Comparison of ENCODE assay signal across 11 cellular contexts in the genomic region with DNA sequence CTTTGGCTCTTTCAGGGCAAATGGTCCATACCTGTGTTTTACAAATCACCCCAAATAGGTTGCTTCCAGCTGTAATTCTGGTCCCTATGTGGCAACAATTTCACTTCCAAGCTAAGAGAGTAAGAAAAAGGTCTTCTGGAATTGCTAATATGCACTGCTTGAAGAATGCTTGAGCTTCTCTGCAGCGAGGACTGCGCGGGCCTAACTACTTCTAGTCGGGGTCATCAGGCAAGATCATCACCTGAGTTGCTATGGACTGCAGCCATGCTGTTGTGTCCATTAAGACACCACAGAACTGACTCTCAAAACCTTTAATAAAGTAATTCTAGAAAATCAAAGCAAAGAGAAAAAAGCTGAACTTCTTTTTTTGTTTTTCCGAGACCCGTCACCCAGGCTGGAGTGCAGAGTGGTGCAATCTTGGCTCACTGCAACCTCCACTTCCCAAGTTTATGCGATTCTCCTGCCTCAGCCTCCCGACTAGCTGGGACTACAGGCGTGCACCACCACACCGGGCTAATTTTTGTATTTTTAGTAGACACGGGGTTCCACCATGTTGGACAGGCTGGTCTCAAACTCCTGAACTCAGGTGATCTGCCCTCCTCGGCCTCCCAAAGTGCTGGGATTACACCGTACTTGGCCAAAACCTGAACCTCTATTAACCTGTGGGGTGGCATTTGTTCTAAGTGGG. TPM values are rescaled to one million over a fixed set of nuclear protein-coding genes. Genes with fewer than 3 reads are reported as not detected.
DNase-seq lines count a peak whose midpoint lies in the region; ATAC-seq and TF ChIP-seq lines count a peak whose summit lies in the region.
"Had no signal": no experiment of that assay in that cellular context is flagged by ENCODE, and none has a peak within 500 bp of the region (broad histone marks: within the 10 kb centered on the region; RNA-seq: fewer than 3 reads in every experiment).

No MANE protein-coding gene starts in this region.

- no peak for TF ChIP-seq EP300 in transverse colon (IDR thresholded peaks at IDR 0.05; ENCODE audit: low read depth)

- no peak for DNase-seq in activated naive CD4-positive, alpha-beta T cell treated with anti-CD3 and anti-CD28 coated beads for 36 hours
- DNase-seq in activated naive CD4-positive, alpha-beta T cell (lab: John Stamatoyannopoulos, UW): no peak
- DNase-seq in astrocyte of the spinal cord (ENCODE audit: low read depth, low spot score): no peak
- DNase-seq in memory B cell (ENCODE audit: low spot score in 2 of 2): no peak
- DNase-seq in transverse colon: no peak
- DNase-seq in NCI-H524 (lab: John Stamatoyannopoulos, UW): no peak
- DNase-seq: cortex of kidney; NCI-H774; stimulated activated CD4-positive, alpha-beta T cell treated with anti-CD3 and anti-CD28 coated beads, Interleukin-2, amount 100 ng/mL, for 48 hours had no signal

- TF ChIP-seq CTCF in astrocyte of the spinal cord (IDR thresholded peaks at IDR 0.05; ENCODE audit: low read depth, low read length): no peak
- no peak for TF ChIP-seq CTCF in transverse colon (IDR thresholded peaks at IDR 0.05)

- peaks cover 60% of the 10 kb centered on the region for H3K4me1 Mint-ChIP-seq in activated naive CD4-positive, alpha-beta T cell treated with anti-CD3 and anti-CD28 coated beads for 36 hours (ENCODE audit: low read depth)
- H3K4me1 Mint-ChIP-seq in memory B cell: peaks cover 42% of the 10 kb centered on the region

- H3K9me3 ChIP-seq in transverse colon: no peaks in the 10 kb centered on the region

- intact Hi-C loops in activated naive CD4-positive, alpha-beta T cell treated with anti-CD3 and anti-CD28 coated beads for 36 hours (cut with micrococcal nuclease): loop anchor here (10.0 kb wide), 1 partner anchor 806 kb away; a partner anchor contains a TSS
- intact Hi-C loops in transverse colon (cut with DNase I; ENCODE audit: low total_unique reads): no loop called here

- H3K36me3 ChIP-seq in transverse colon: no peaks in the 10 kb centered on the region

- in situ Hi-C loops in astrocyte of the spinal cord (cut with HindIII; ENCODE audit: low sequenced_read_pairs): no loop called here
- in situ Hi-C loops in transverse colon (cut with MboI; ENCODE audit: low pct_ligation_motif_present in 1 of 4, low pct_unique_long_range_greater_than_20kb in 1 of 4, low sequenced_read_pairs in 3 of 4): no loop called here

- no peaks in the 10 kb centered on the region for H3K9me3 Mint-ChIP-seq in activated naive CD4-positive, alpha-beta T cell treated with anti-CD3 and anti-CD28 coated beads for 36 hours
- no peaks in the 10 kb centered on the region for H3K9me3 Mint-ChIP-seq in memory B cell

- WGBS in transverse colon (ENCODE audit: low coverage in 1 of 2), 2 donors: 90 to 91% methylated on average over 5 to 13 of the region's 13 CpGs

- CTCF ChIA-PET in activated naive CD4-positive, alpha-beta T cell treated with anti-CD3 and anti-CD28 coated beads for 36 hours (lab: Charles Lee): interaction anchor here (0.6 to 5.6 kb wide), 5 partner anchors 15 to 616 kb away, joined by 3 to 33 read pairs (median 6); a partner anchor contains a TSS

- peak overlapping the region; percentile 93 to 99 (median 98) for H3K27ac ChIP-seq in transverse colon

- ATAC-seq in memory B cell (ENCODE audit: low read depth) (no peak), GM18870 (IDR thresholded peaks at IDR 0.05; ENCODE audit: unreplicated experiment) (no peak), HG03571 (IDR thresholded peaks at IDR 0.05; ENCODE audit: unreplicated experiment) (no peak)

- H3K27me3 ChIP-seq in transverse colon: no peaks in the 10 kb centered on the region

- peaks cover 32% of the 10 kb centered on the region for H3K36me3 Mint-ChIP-seq in activated naive CD4-positive, alpha-beta T cell treated with anti-CD3 and anti-CD28 coated beads for 36 hours (ENCODE audit: low read depth)
- H3K36me3 Mint-ChIP-seq in memory B cell: peaks cover 8% of the 10 kb centered on the region

- peak overlapping the region; percentile 79 for H3K4me3 ChIP-seq in astrocyte of the spinal cord (ENCODE audit: low read depth, low read length)
- peak overlapping the region in 3 of 4 donors; percentile 62 to 81 (median 80) for H3K4me3 ChIP-seq in transverse colon

- H3K4me1 ChIP-seq in transverse colon: peaks cover 24 to 72% (median 58%) of the 10 kb centered on the region in 4 donors

- no peaks in the 10 kb centered on the region for H3K27me3 Mint-ChIP-seq in activated naive CD4-positive, alpha-beta T cell treated with anti-CD3 and anti-CD28 coated beads for 36 hours (ENCODE audit: low read depth)
- H3K27me3 Mint-ChIP-seq in memory B cell: no peaks in the 10 kb centered on the region

- peak overlapping the region; percentile 93 for H3K27ac Mint-ChIP-seq in activated naive CD4-positive, alpha-beta T cell treated with anti-CD3 and anti-CD28 coated beads for 36 hours
- H3K27ac Mint-ChIP-seq in memory B cell: peak overlapping the region; percentile 99

- peak overlapping the region; percentile 91 for H3K4me3 Mint-ChIP-seq in activated naive CD4-positive, alpha-beta T cell treated with anti-CD3 and anti-CD28 coated beads for 36 hours
- no peak overlapping the region for H3K4me3 Mint-ChIP-seq in memory B cell

- no peak for TF ChIP-seq POLR2A in transverse colon (IDR thresholded peaks at IDR 0.05)

RNA-seq across cellular contexts. Expression of a gene that starts 2.2 kb away (rescaled TPM):
- total RNA-seq in activated naive CD4-positive, alpha-beta T cell treated with anti-CD3 and anti-CD28 coated beads for 36 hours: 10 to 100 TPM; 48.9 to 54.3 TPM
- 100 to 1,000 TPM in 3 of 4 donors, 10 to 100 TPM in 1; 34.6 to 189 (median 138) TPM for total RNA-seq in transverse colon

RNA-seq across cellular contexts. Expression of a gene that starts 7.2 kb away (rescaled TPM):
- 100 to 1,000 TPM in 1 of 2 experiments, 10 to 100 TPM in 1; 98.9 to 107 TPM for total RNA-seq in activated naive CD4-positive, alpha-beta T cell treated with anti-CD3 and anti-CD28 coated beads for 36 hours
- 10 to 100 TPM; 51.5 to 84.9 (median 77.6) TPM for total RNA-seq in transverse colon

RNA-seq across cellular contexts. Expression of a gene that starts 16.8 kb away (rescaled TPM):
- 100 to 1,000 TPM; 151 to 154 TPM for total RNA-seq in activated naive CD4-positive, alpha-beta T cell treated with anti-CD3 and anti-CD28 coated beads for 36 hours
- total RNA-seq in transverse colon: 10 to 100 TPM; 19.1 to 48.3 (median 32.9) TPM

RNA-seq across cellular contexts. Expression of a gene that starts 42.1 kb away (rescaled TPM):
- 1 to 10 TPM; 8.8 to 9.4 TPM for total RNA-seq in activated naive CD4-positive, alpha-beta T cell treated with anti-CD3 and anti-CD28 coated beads for 36 hours
- total RNA-seq in transverse colon: 10 to 100 TPM; 15.0 to 19.8 (median 18.9) TPM

RNA-seq across cellular contexts. Expression of a gene that starts 42.4 kb away (rescaled TPM):
- total RNA-seq in activated naive CD4-positive, alpha-beta T cell treated with anti-CD3 and anti-CD28 coated beads for 36 hours: under 1 TPM; 0.35 to 0.36 TPM
- under 1 TPM in 3 of 4 donors, not detected in 1; 0.20 to 0.79 (median 0.27) TPM for total RNA-seq in transverse colon
